Comparison of ENCODE assay signal across 22 cellular contexts in the genomic region with DNA sequence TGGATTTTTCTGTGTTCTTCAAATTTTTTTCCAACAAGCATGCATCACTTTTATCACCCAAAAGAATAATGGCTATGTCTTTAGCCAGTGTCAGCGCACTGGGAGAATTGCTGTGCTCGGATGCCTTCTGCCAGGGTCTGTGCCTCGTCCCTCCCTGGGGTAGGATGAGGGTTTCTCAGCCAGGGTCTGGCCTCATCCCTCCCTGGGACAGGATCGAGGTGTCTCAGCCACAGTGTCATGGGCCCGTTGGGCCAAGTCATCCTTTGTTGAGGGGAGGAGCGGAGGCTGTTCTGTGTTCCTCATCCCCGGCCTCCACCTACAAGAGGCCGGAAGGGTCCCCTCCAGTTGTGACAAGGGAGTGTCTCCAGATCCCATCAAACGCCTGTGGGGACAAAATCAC. TPM values are rescaled to one million over a fixed set of nuclear protein-coding genes. Genes with fewer than 3 reads are reported as not detected.
DNase-seq lines count a peak whose midpoint lies in the region; ATAC-seq and TF ChIP-seq lines count a peak whose summit lies in the region.
"Had no signal": no experiment of that assay in that cellular context is flagged by ENCODE, and none has a peak within 500 bp of the region (broad histone marks: within the 10 kb centered on the region; RNA-seq: fewer than 3 reads in every experiment).

No MANE protein-coding gene starts in this region.

- H3K4me3 ChIP-seq in RWPE2 (ENCODE audit: severe bottlenecking) = no peak overlapping the region
- H3K4me3 ChIP-seq in neuronal stem cell (ENCODE audit: low read length in 2 of 2) = no peak overlapping the region
- H3K4me3 ChIP-seq in spleen = no peak overlapping the region
- no peak overlapping the region for H3K4me3 ChIP-seq in esophagus muscularis mucosa

- no peak for TF ChIP-seq EP300 in esophagus muscularis mucosa (IDR thresholded peaks at IDR 0.05)

- TF ChIP-seq POLR2A in spleen (IDR thresholded peaks at IDR 0.05) (no peak), esophagus muscularis mucosa (IDR thresholded peaks at IDR 0.05; ENCODE audit: low read depth) (no peak)

- H2BK5ac ChIP-seq in neuronal stem cell (ENCODE audit: low read length) = no peak overlapping the region

- no peaks in the 10 kb centered on the region for H3K9me3 ChIP-seq in RWPE2 (ENCODE audit: severe bottlenecking)
- H3K9me3 ChIP-seq in neuronal stem cell (replicated peaks in 1 of 2; ENCODE audit: control insufficient read depth in 2 of 2, insufficient read depth in 1 of 2, low read depth in 1 of 2, low read length in 2 of 2) = peaks cover 0 to 2% of the 10 kb centered on the region in 2 donors
- peaks cover 0 to 9% (median 0%) of the 10 kb centered on the region in 8 donors for H3K9me3 ChIP-seq in spleen
- peaks cover 0 to 5% (median 0%) of the 10 kb centered on the region in 4 donors for H3K9me3 ChIP-seq in esophagus muscularis mucosa

- no peak overlapping the region for H3K9ac ChIP-seq in neuronal stem cell (ENCODE audit: low read depth, low read length, poor library complexity)

- H3K27me3 ChIP-seq in RWPE2 (ENCODE audit: insufficient read depth, poor library complexity, severe bottlenecking) (no peaks in the 10 kb centered on the region), neuronal stem cell (ENCODE audit: control insufficient read depth in 3 of 3, insufficient read depth in 3 of 3, low read depth in 1 of 3, low read length in 3 of 3) (peaks cover 0 to 3% (median 0%) of the 10 kb centered on the region in 3 experiments), spleen (replicated peaks in 1 of 7) (no peaks in the 10 kb centered on the region), esophagus muscularis mucosa (no peaks in the 10 kb centered on the region)

- no peak overlapping the region for H3K4ac ChIP-seq in neuronal stem cell (ENCODE audit: low read length)

- no peak overlapping the region for H2AFZ ChIP-seq in neuronal stem cell (ENCODE audit: low read length)

- H2BK120ac ChIP-seq in neuronal stem cell (ENCODE audit: low read depth, low read length) = no peak overlapping the region

- peaks cover 2% of the 10 kb centered on the region for H3K4me1 ChIP-seq in RWPE2 (ENCODE audit: insufficient read depth, poor library complexity, severe bottlenecking)
- peaks cover 0 to 9% of the 10 kb centered on the region in 2 donors for H3K4me1 ChIP-seq in neuronal stem cell (ENCODE audit: control insufficient read depth in 2 of 2, insufficient read depth in 1 of 2, low read depth in 1 of 2, low read length in 2 of 2)
- H3K4me1 ChIP-seq in spleen = peaks cover 0 to under 1% (median 0%) of the 10 kb centered on the region in 6 donors
- H3K4me1 ChIP-seq in esophagus muscularis mucosa = peaks cover 0 to 4% (median 1%) of the 10 kb centered on the region in 4 donors

- H3K27me3 Mint-ChIP-seq in chondrocyte (ENCODE audit: low read depth) = no peaks in the 10 kb centered on the region

- H3K14ac ChIP-seq in neuronal stem cell (ENCODE audit: low read length) = no peak overlapping the region

- WGBS in neuronal stem cell (ENCODE audit: extremely low coverage in 2 of 2, insufficient read length in 2 of 2, insufficient replicate concordance in 1 of 2), 2 donors = no CpG with 5 or more reads among the region's 9 CpGs
- whole genome bisulfite sequencing in spleen, 5 donors = 76 to 93% (median 91%) methylated on average over 7 to 9 of the region's 9 CpGs
- 70% methylated on average over 5 of the region's 9 CpGs for WGBS in esophagus muscularis mucosa

- H2BK15ac ChIP-seq in neuronal stem cell (ENCODE audit: low read length) = no peak overlapping the region

- intact Hi-C loops in spleen (cut with DNase I; ENCODE audit: low total_unique reads) (no loop called here), esophagus muscularis mucosa (cut with DNase I) (no loop called here), sciatic nerve (cut with DNase I) (no loop called here)

- peak; percentile 24 for DNase-seq in RWPE2 (ENCODE audit: low spot score)
- peak; percentile 68 for DNase-seq in chondrocyte (ENCODE audit: low spot score)
- DNase-seq in neuronal stem cell (ENCODE audit: low spot score) = no peak
- peak; percentile 41 for DNase-seq in spleen
- DNase-seq in esophagus muscularis mucosa (ENCODE audit: extremely low spot score) = no peak
- no peak for DNase-seq in RKO (ENCODE audit: low spot score)
- DNase-seq in sciatic nerve (ENCODE audit: low spot score) = no peak
- DNase-seq in activated effector memory CD4-positive, alpha-beta T cell treated with anti-CD3 and anti-CD28 coated beads, Interleukin-2, amount 50 U/mL, for 16 hours = no peak
- DNase-seq: C1 segment of cervical spinal cord; Calu3; CD4-positive, alpha-beta memory T cell; COR-L47; DMS53; DMS79 treated with DMSO at 0.1 percent for 48 hours; GF-D8; GOT3; HCEC 1CT had no signal

- no peak overlapping the region for H3K4me3 Mint-ChIP-seq in chondrocyte (ENCODE audit: unreplicated experiment)
- H3K4me3 Mint-ChIP-seq: CD4-positive, alpha-beta memory T cell had no signal

- H3K23ac ChIP-seq in neuronal stem cell (ENCODE audit: low read depth, low read length, poor library complexity) = no peak overlapping the region

- H2BK12ac ChIP-seq in neuronal stem cell (ENCODE audit: low read length) = no peak overlapping the region

- peak overlapping the region; percentile 33 for H3K18ac ChIP-seq in neuronal stem cell (ENCODE audit: low read length)

- no peak overlapping the region for H2AK5ac ChIP-seq in neuronal stem cell (ENCODE audit: low read depth, low read length)

- no peak overlapping the region for H4K8ac ChIP-seq in neuronal stem cell (ENCODE audit: low read depth, low read length)

- H3K36me3 ChIP-seq in RWPE2 (ENCODE audit: low read depth) (no peaks in the 10 kb centered on the region), neuronal stem cell (replicated peaks in 1 of 2; ENCODE audit: control insufficient read depth in 2 of 2, insufficient read depth in 2 of 2, low read length in 2 of 2) (no peaks in the 10 kb centered on the region), spleen (no peaks in the 10 kb centered on the region), esophagus muscularis mucosa (no peaks in the 10 kb centered on the region)

- H3K4me1 Mint-ChIP-seq in chondrocyte (ENCODE audit: low read depth) = no peaks in the 10 kb centered on the region

- H3K4me2 ChIP-seq in neuronal stem cell (ENCODE audit: insufficient read depth, low read length, poor library complexity, severe bottlenecking) = no peak overlapping the region

- no peak overlapping the region for H3K27ac Mint-ChIP-seq in chondrocyte (ENCODE audit: unreplicated experiment)
- H3K27ac Mint-ChIP-seq: CD4-positive, alpha-beta memory T cell had no signal

- H4K91ac ChIP-seq in neuronal stem cell (ENCODE audit: low read depth, low read length, poor library complexity) = no peak overlapping the region

- H3K79me1 ChIP-seq in neuronal stem cell (ENCODE audit: low read depth, low read length) = no peaks in the 10 kb centered on the region

- ATAC-seq in RWPE2 (ENCODE audit: low read depth) (no peak), sciatic nerve (no peak)

- TF ChIP-seq CTCF in RWPE2 (IDR thresholded peaks at IDR 0.05; ENCODE audit: poor library complexity, severe bottlenecking) (no peak), chondrocyte (IDR thresholded peaks at IDR 0.05) (no peak), spleen (IDR thresholded peaks at IDR 0.05 in 8 of 11, conservative IDR thresholded peaks at IDR 0.05 in 3 of 11) (no peak), esophagus muscularis mucosa (IDR thresholded peaks at IDR 0.05) (no peak)

- H3K36me3 Mint-ChIP-seq in chondrocyte (ENCODE audit: low read depth) = peaks cover 4% of the 10 kb centered on the region
- H3K36me3 Mint-ChIP-seq: CD4-positive, alpha-beta memory T cell had no signal

- H3K9me3 Mint-ChIP-seq in chondrocyte (ENCODE audit: low read depth) = peaks cover 14% of the 10 kb centered on the region

- H3K27ac ChIP-seq in RWPE2 (ENCODE audit: poor library complexity, severe bottlenecking) (no peak overlapping the region), neuronal stem cell (replicated peaks; ENCODE audit: low read length) (no peak overlapping the region), spleen (no peak overlapping the region), esophagus muscularis mucosa (replicated peaks in 1 of 4) (no peak overlapping the region)

RNA-seq across cellular contexts. Expression of a gene that starts 22.7 kb away (rescaled TPM):
- not detected in 3 replicates for total RNA-seq in chondrocyte
- 0.06 TPM for polyA plus RNA-seq in neuronal stem cell (2013, experiment 1 of 2)
- polyA plus RNA-seq in neuronal stem cell (2013, experiment 2 of 2) = 0.01 TPM
- total RNA-seq in spleen = not detected
- not detected for polyA plus RNA-seq in spleen
- not detected for total RNA-seq in esophagus muscularis mucosa
- total RNA-seq in sciatic nerve = not detected
- total RNA-seq: A172; A673; Calu3; CD4-positive, alpha-beta memory T cell; Daoy; G401 had no signal
- polyA plus RNA-seq: BJ; CD4-positive, alpha-beta memory T cell had no signal

Comparison
In these comparisons a context has a peak if more than half of its experiments do, and no peak if none do; other contexts are left out.
1. DNase-seq: peak in RWPE2 (single experiment), chondrocyte (single experiment) and spleen (single experiment); none in neuronal stem cell (single experiment), esophagus muscularis mucosa (single experiment), RKO (single experiment), sciatic nerve (single experiment) and activated effector memory CD4-positive, alpha-beta T cell treated with anti-CD3 and anti-CD28 coated beads, Interleukin-2, amount 50 U/mL, for 16 hours (single experiment).